In the genomic region with DNA sequence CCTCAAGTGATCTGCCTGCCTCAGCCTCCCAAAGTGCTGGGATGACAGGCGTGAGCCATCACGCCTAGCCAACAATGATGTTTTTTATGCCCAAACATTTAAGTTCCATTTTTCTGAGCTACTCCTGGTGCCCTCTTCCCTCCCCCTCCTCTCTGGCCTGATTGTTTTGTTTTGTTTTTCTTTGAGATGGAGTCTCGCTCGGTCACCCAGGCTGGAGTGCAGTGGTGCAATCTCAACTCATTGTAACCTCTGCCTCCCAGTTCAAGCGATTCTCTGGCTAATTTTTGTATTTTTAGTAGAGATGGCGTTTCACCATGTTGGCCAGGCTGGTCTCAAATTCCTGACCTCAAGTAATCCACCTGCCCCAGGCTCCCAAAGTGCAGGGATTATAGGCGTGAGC, we compare ENCODE assay signal across 1 cellular context. TPM values are rescaled to one million over a fixed set of nuclear protein-coding genes. Genes with fewer than 3 reads are reported as not detected.
"Had no signal": no experiment of that assay in that cellular context is flagged by ENCODE, and none has a peak within 500 bp of the region (broad histone marks: within the 10 kb centered on the region; RNA-seq: fewer than 3 reads in every experiment).

No MANE protein-coding gene starts in this region.

RNA-seq across cellular contexts. Expression of a gene that starts 13.0 kb away (rescaled TPM):
- total RNA-seq: activated B cell treated with CpG ODN at 0.5 μM for 24 hours had no signal
